ENCODE assay signal across 23 cellular contexts in the genomic region with DNA sequence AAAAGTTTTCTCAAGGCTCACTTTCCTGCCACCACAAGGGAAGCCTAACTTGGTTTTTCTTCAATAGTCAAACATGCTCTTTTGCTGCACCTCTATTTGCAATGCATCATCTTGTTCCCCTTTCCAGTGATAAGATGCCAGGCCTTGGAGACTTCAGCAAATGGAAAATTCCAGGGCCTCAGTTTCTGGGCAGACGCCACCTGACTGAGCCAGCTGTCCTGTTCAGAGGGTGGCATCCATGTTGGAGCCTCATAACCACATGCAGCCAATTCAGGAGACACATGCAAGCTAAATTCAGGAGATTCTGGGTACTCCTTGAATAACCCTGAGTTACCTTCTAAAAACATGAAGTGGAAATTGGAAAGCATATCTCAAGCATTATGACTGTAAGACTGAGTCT. TPM values are rescaled to one million over a fixed set of nuclear protein-coding genes. Genes with fewer than 3 reads are reported as not detected.
DNase-seq lines count a peak whose midpoint lies in the region; ATAC-seq and TF ChIP-seq lines count a peak whose summit lies in the region.
"Had no signal": no experiment of that assay in that cellular context is flagged by ENCODE, and none has a peak within 500 bp of the region (broad histone marks: within the 10 kb centered on the region; RNA-seq: fewer than 3 reads in every experiment).

No MANE protein-coding gene starts in this region.

- H3K27me3 Mint-ChIP-seq in osteocyte (ENCODE audit: unreplicated experiment): no peaks in the 10 kb centered on the region

- no peak overlapping the region for H3K27ac Mint-ChIP-seq in osteocyte (ENCODE audit: unreplicated experiment)
- H3K27ac Mint-ChIP-seq: B cell; CD4-positive, CD25-positive, alpha-beta regulatory T cell; CD8-positive, alpha-beta T cell; H9 had no signal

- H3K9me3 ChIP-seq in left ventricle myocardium inferior (replicated peaks): no peaks in the 10 kb centered on the region
- H3K9me3 ChIP-seq: BLaER1, Caco-2 had no signal

- in situ Hi-C loops in G401 (cut with HindIII; ENCODE audit: low sequenced_read_pairs): no loop called here

- no peak for ATAC-seq in left cardiac atrium
- ATAC-seq in HG02623 (IDR thresholded peaks at IDR 0.05; ENCODE audit: unreplicated experiment): no peak
- ATAC-seq: CD8-positive, alpha-beta T cell; GM12878; HCT116 had no signal

- intact Hi-C loops in left ventricle myocardium inferior (cut with micrococcal nuclease): no loop called here
- intact Hi-C loops in left cardiac atrium (cut with DNase I): no loop called here

- no peak for TF ChIP-seq CTCF in left ventricle myocardium inferior (IDR thresholded peaks at IDR 0.05; ENCODE audit: borderline replicate concordance)
- TF ChIP-seq CTCF in osteocyte (IDR thresholded peaks at IDR 0.05): no peak

- no peaks in the 10 kb centered on the region for H3K36me3 Mint-ChIP-seq in osteocyte (ENCODE audit: unreplicated experiment)
- H3K36me3 Mint-ChIP-seq: CD4-positive, CD25-positive, alpha-beta regulatory T cell; CD8-positive, alpha-beta T cell had no signal

- no peak overlapping the region for H3K4me3 ChIP-seq in left ventricle myocardium inferior
- H3K4me3 ChIP-seq: BLaER1, GM12878, GM23248 had no signal

- no peak for DNase-seq in left ventricle myocardium inferior
- DNase-seq in left cardiac atrium: no peak
- peak; percentile 60 for DNase-seq in G401 (ENCODE audit: low spot score)
- DNase-seq in islet precursor cell: peak; percentile 21
- DNase-seq in osteocyte (ENCODE audit: extremely low spot score, unreplicated experiment): peak; percentile 42
- DNase-seq in SHP77 (lab: John Stamatoyannopoulos, UW): no peak
- no peak for DNase-seq in NOMO-1 treated with dmso at 0.1 percent for 144 hours (lab: John Stamatoyannopoulos, UW; ENCODE audit: unreplicated experiment)
- DNase-seq: Caco-2; CD4-positive, CD25-positive, alpha-beta regulatory T cell; CD8-positive, alpha-beta T cell; DMS153; DND-41; GDM1; GM23248; H9 had no signal

- H3K9me3 Mint-ChIP-seq in osteocyte (ENCODE audit: unreplicated experiment): no peaks in the 10 kb centered on the region
- H3K9me3 Mint-ChIP-seq: CD8-positive, alpha-beta T cell; H9 had no signal

- H3K27ac ChIP-seq in left ventricle myocardium inferior (replicated peaks): peak overlapping the region; percentile 28
- H3K27ac ChIP-seq: 22Rv1, BLaER1, C4-2B, GM23248 had no signal

- no peak overlapping the region for H3K4me3 Mint-ChIP-seq in osteocyte (ENCODE audit: unreplicated experiment)
- H3K4me3 Mint-ChIP-seq: B cell; CD4-positive, CD25-positive, alpha-beta regulatory T cell; CD8-positive, alpha-beta T cell; H9 had no signal

- H3K27me3 ChIP-seq in left ventricle myocardium inferior (ENCODE audit: low read depth): peaks cover 23% of the 10 kb centered on the region
- H3K27me3 ChIP-seq: BLaER1 had no signal

- H3K36me3 ChIP-seq in left ventricle myocardium inferior: no peaks in the 10 kb centered on the region
- H3K36me3 ChIP-seq: BLaER1 had no signal

- no peaks in the 10 kb centered on the region for H3K4me1 Mint-ChIP-seq in osteocyte (ENCODE audit: unreplicated experiment)
- H3K4me1 Mint-ChIP-seq: B cell; CD4-positive, CD25-positive, alpha-beta regulatory T cell had no signal

- H3K4me1 ChIP-seq in left ventricle myocardium inferior: peaks cover 9% of the 10 kb centered on the region
- H3K4me1 ChIP-seq: Caco-2 had no signal

RNA-seq across cellular contexts. Expression of a gene that starts 51.8 kb away (rescaled TPM):
- total RNA-seq in left ventricle myocardium inferior: 0.16 TPM
- total RNA-seq in left cardiac atrium: under 1 TPM; 0.32 to 0.47 TPM
- total RNA-seq in G401 (2014; rRNA removed; shearing (Covaris generic)): not detected in 2 replicates
- 0.16 TPM in 2 replicates for total RNA-seq in osteocyte
- total RNA-seq: B cell; CD4-positive, CD25-positive, alpha-beta regulatory T cell; CD8-positive, alpha-beta T cell; H4 had no signal

Comparison
In these comparisons a context has a peak if more than half of its experiments do, and no peak if none do; other contexts are left out.
1. DNase-seq: peak in G401 (single experiment), islet precursor cell (single experiment) and osteocyte (single experiment); none in left ventricle myocardium inferior (single experiment), left cardiac atrium (single experiment), SHP77 (0 of 2) and NOMO-1 treated with dmso at 0.1 percent for 144 hours (single experiment).